ENCODE assay signal across 15 cellular contexts in genomic region chr4:18844726-18845125, GRCh38.
DNase-seq lines count a peak whose midpoint lies in the region; TF ChIP-seq lines count a peak whose summit lies in the region.
"Had no signal": no experiment of that assay in that cellular context is flagged by ENCODE, and none has a peak within 500 bp of the region (broad histone marks: within the 10 kb centered on the region; RNA-seq: fewer than 3 reads in every experiment).

No MANE protein-coding gene starts in this region.

- H4K20me1 ChIP-seq in SK-N-SH (ENCODE audit: insufficient read depth), result no peaks in the 10 kb centered on the region

- no peaks in the 10 kb centered on the region for H3K79me2 ChIP-seq in SK-N-SH (ENCODE audit: insufficient read depth)

- H3K27ac Mint-ChIP-seq in CD8-positive, alpha-beta memory T cell, result no peak overlapping the region
- no peak overlapping the region for H3K27ac Mint-ChIP-seq in endodermal cell
- H3K27ac Mint-ChIP-seq: B cell; CD4-positive, alpha-beta memory T cell had no signal

- H3K36me3 ChIP-seq in SK-N-SH (replicated peaks in 1 of 2; ENCODE audit: control insufficient read depth in 1 of 2, insufficient read depth in 2 of 2, low read length in 1 of 2), result no peaks in the 10 kb centered on the region
- no peaks in the 10 kb centered on the region for H3K36me3 ChIP-seq in CD8-positive, alpha-beta memory T cell (ENCODE audit: insufficient read depth, low read length)
- H3K36me3 ChIP-seq in endodermal cell (ENCODE audit: control insufficient read depth, insufficient read depth, low read length), result no peaks in the 10 kb centered on the region

- H3K4me3 ChIP-seq in SK-N-SH (ENCODE audit: low read depth in 2 of 2, low read length in 1 of 2) (no peak overlapping the region), choroid plexus epithelial cell (ENCODE audit: low read depth, low read length) (no peak overlapping the region), endodermal cell (ENCODE audit: low read length) (no peak overlapping the region)
- H3K4me3 ChIP-seq in CD8-positive, alpha-beta memory T cell (ENCODE audit: low read length), result no peak overlapping the region

- H2AFZ ChIP-seq in SK-N-SH (ENCODE audit: low read depth), result no peak overlapping the region

- H3K4me1 ChIP-seq in SK-N-SH (ENCODE audit: control insufficient read depth in 1 of 2, insufficient read depth in 2 of 2, low read depth in 1 of 2, low read length in 1 of 2) (no peaks in the 10 kb centered on the region), endodermal cell (ENCODE audit: control insufficient read depth, insufficient read depth, low read length) (no peaks in the 10 kb centered on the region)
- no peaks in the 10 kb centered on the region for H3K4me1 ChIP-seq in CD8-positive, alpha-beta memory T cell (ENCODE audit: insufficient read depth, low read length)

- peak overlapping the region; percentile 13 to 28; a peak in 2 of 4 replicates for H3K27ac ChIP-seq in SK-N-SH (ENCODE audit: low read depth in 2 of 2, low read length in 1 of 2)
- no peak overlapping the region for H3K27ac ChIP-seq in CD8-positive, alpha-beta memory T cell (ENCODE audit: low read depth, low read length)
- no peak overlapping the region for H3K27ac ChIP-seq in endodermal cell (ENCODE audit: low read depth, low read length)
- H3K27ac ChIP-seq: RWPE1 had no signal

- no peaks in the 10 kb centered on the region for H3K9me2 ChIP-seq in SK-N-SH

- TF ChIP-seq RAD21 in SK-N-SH (IDR thresholded peaks at IDR 0.05; ENCODE audit: low read length), result no peak

- no peak for TF ChIP-seq EP300 in SK-N-SH (IDR thresholded peaks at IDR 0.05; ENCODE audit: borderline replicate concordance in 1 of 2, low read depth in 1 of 2, low read length in 1 of 2)

- TF ChIP-seq CTCF in SK-N-SH (IDR thresholded peaks at IDR 0.05) (no peak), choroid plexus epithelial cell (conservative IDR thresholded peaks at IDR 0.05; ENCODE audit: low read depth, low read length) (no peak), endodermal cell (conservative IDR thresholded peaks at IDR 0.05) (no peak)

- H3K9me3 ChIP-seq in SK-N-SH (no peaks in the 10 kb centered on the region), endodermal cell (ENCODE audit: control insufficient read depth, low read length) (peaks cover 9% of the 10 kb centered on the region)
- H3K9me3 ChIP-seq in CD8-positive, alpha-beta memory T cell (ENCODE audit: low read length), result no peaks in the 10 kb centered on the region

- no peak overlapping the region for H3K9ac ChIP-seq in SK-N-SH
- no peak overlapping the region for H3K9ac ChIP-seq in endodermal cell (ENCODE audit: extremely low read depth, low read length, poor library complexity, severe bottlenecking)

- H3K36me3 Mint-ChIP-seq in CD8-positive, alpha-beta memory T cell, result peaks cover 0 to 2% (median 0%) of the 10 kb centered on the region in 3 donors
- no peaks in the 10 kb centered on the region for H3K36me3 Mint-ChIP-seq in endodermal cell (ENCODE audit: low read depth)
- H3K36me3 Mint-ChIP-seq: CD4-positive, alpha-beta memory T cell had no signal

- H3K27me3 ChIP-seq in SK-N-SH (ENCODE audit: insufficient read depth) (no peaks in the 10 kb centered on the region), endodermal cell (ENCODE audit: control insufficient read depth, insufficient read depth, low read length, poor library complexity, severe bottlenecking) (no peaks in the 10 kb centered on the region)
- H3K27me3 ChIP-seq in CD8-positive, alpha-beta memory T cell (ENCODE audit: insufficient read depth, low read length, poor library complexity, severe bottlenecking), result no peaks in the 10 kb centered on the region

- peak; percentile 54 for DNase-seq in ELR (ENCODE audit: low read depth)
- DNase-seq in SK-N-SH, result no peak
- DNase-seq in choroid plexus epithelial cell (ENCODE audit: low read depth), result peak; percentile 24
- peak; percentile 56 for DNase-seq in kidney tubule cell (ENCODE audit: low spot score)
- DNase-seq in CD8-positive, alpha-beta memory T cell, result no peak
- DNase-seq in erythroblast (lab: John Stamatoyannopoulos, UW), result no peak
- DNase-seq in endodermal cell, result no peak
- DNase-seq: CD4-positive, alpha-beta memory T cell; H7; NCI-H1436 treated with DMSO at 0.1 percent for 48 hours; NCI-H2081 treated with DMSO at 0.1 percent for 48 hours; NCI-H2227 treated with DMSO at 0.1 percent for 48 hours; NCI-H526 treated with DMSO at 0.1 percent for 48 hours had no signal

- POLR2A ChIA-PET in SK-N-SH (lab: Yijun Ruan, JAX), result no interaction called here
- POLR2A ChIA-PET in CD8-positive, alpha-beta memory T cell (lab: Charles Lee), result no interaction called here

- no peak for TF ChIP-seq POLR2A in erythroblast (IDR thresholded peaks at IDR 0.05; ENCODE audit: low read length)

- H3K4me2 ChIP-seq in SK-N-SH, result no peak overlapping the region

- H3K9me3 Mint-ChIP-seq in CD8-positive, alpha-beta memory T cell, result peaks cover 0 to 36% (median 10%) of the 10 kb centered on the region in 5 donors
- peaks cover 8% of the 10 kb centered on the region for H3K9me3 Mint-ChIP-seq in endodermal cell

- H3K4me1 Mint-ChIP-seq in CD8-positive, alpha-beta memory T cell, result no peaks in the 10 kb centered on the region
- H3K4me1 Mint-ChIP-seq in endodermal cell, result no peaks in the 10 kb centered on the region
- H3K4me1 Mint-ChIP-seq: B cell; CD4-positive, alpha-beta memory T cell had no signal

- H3K4me3 Mint-ChIP-seq in CD8-positive, alpha-beta memory T cell, result no peak overlapping the region
- H3K4me3 Mint-ChIP-seq in endodermal cell, result no peak overlapping the region
- H3K4me3 Mint-ChIP-seq: B cell; CD4-positive, alpha-beta memory T cell had no signal

- 0% methylated on average over 1 of the region's 1 CpG for WGBS in SK-N-SH (ENCODE audit: low lambda C conversion rate)
- WGBS in endodermal cell (ENCODE audit: insufficient coverage in 1 of 2, insufficient read length in 1 of 2), 2 experiments, result 85 to 89% methylated on average over 1 of the region's 1 CpG

- peaks cover 10% of the 10 kb centered on the region for H3F3A ChIP-seq in SK-N-SH (replicated peaks; ENCODE audit: insufficient read depth)

- H3K27me3 Mint-ChIP-seq in CD8-positive, alpha-beta memory T cell, result no peaks in the 10 kb centered on the region
- no peaks in the 10 kb centered on the region for H3K27me3 Mint-ChIP-seq in endodermal cell (ENCODE audit: insufficient read depth)
- H3K27me3 Mint-ChIP-seq: B cell; CD4-positive, alpha-beta memory T cell had no signal

- CTCF ChIA-PET in SK-N-SH (lab: Yijun Ruan, JAX), result interaction anchor here (0.5 kb wide), 1 partner anchor 348 kb away, joined by 3 read pairs; no protein-coding TSS in a partner anchor
- CTCF ChIA-PET in CD8-positive, alpha-beta memory T cell (lab: Charles Lee), result no interaction called here

TF ChIP-seq in SK-N-SH, 30 proteins besides CTCF, POLR2A, EP300 and RAD21 (continues in another document):
- no peak for TF ChIP-seq ZBTB33 (IDR thresholded peaks at IDR 0.05; ENCODE audit: borderline replicate concordance, low read depth)
- no peak for TF ChIP-seq SIN3A (IDR thresholded peaks at IDR 0.05; ENCODE audit: borderline replicate concordance, low read depth, low read length)
- no peak for TF ChIP-seq SMC3 (IDR thresholded peaks at IDR 0.05; ENCODE audit: low read depth, low read length)
- no peak for TF ChIP-seq USF1 (IDR thresholded peaks at IDR 0.05; ENCODE audit: borderline replicate concordance, low read depth)
- TF ChIP-seq YY1 (IDR thresholded peaks at IDR 0.05; ENCODE audit: low read depth), result no peak
- no peak for TF ChIP-seq MEF2A (IDR thresholded peaks at IDR 0.05; ENCODE audit: borderline replicate concordance, low read depth)
- TF ChIP-seq RXRA (IDR thresholded peaks at IDR 0.05; ENCODE audit: borderline replicate concordance, low read depth), result no peak
- no peak for TF ChIP-seq USF2 (IDR thresholded peaks at IDR 0.05; ENCODE audit: borderline replicate concordance, low read depth, low read length)
- no peak; the same call in 1 of the 2 replicates for TF ChIP-seq TCF12 (IDR thresholded peaks at IDR 0.05)
- TF ChIP-seq EZH2phosphoT487 (IDR thresholded peaks at IDR 0.05; ENCODE audit: borderline replicate concordance, low read depth), result no peak
- no peak for TF ChIP-seq MAX (IDR thresholded peaks at IDR 0.05; ENCODE audit: low read depth)
- no peak for TF ChIP-seq CHD2 (IDR thresholded peaks at IDR 0.05; ENCODE audit: low read length, partially characterized antibody)

Comparison
In these comparisons a context has a peak if more than half of its experiments do, and no peak if none do; other contexts are left out.
1. DNase-seq: peak in ELR (single experiment), choroid plexus epithelial cell (single experiment) and kidney tubule cell (single experiment); none in SK-N-SH (single experiment), CD8-positive, alpha-beta memory T cell (0 of 5), erythroblast (0 of 2) and endodermal cell (single experiment).
2. H3K27ac ChIP-seq: peak in SK-N-SH (2 of 2); none in CD8-positive, alpha-beta memory T cell (single experiment) and endodermal cell (single experiment).